Comparison of ENCODE assay signal across 26 cellular contexts in genomic region chrX:148538582-148538981, GRCh38. TPM values are rescaled to one million over a fixed set of nuclear protein-coding genes. Genes with fewer than 3 reads are reported as not detected.
A peak's percentile ranks its signal among the peaks of the same experiment; 100 is the strongest.
DNase-seq lines count a peak whose midpoint lies in the region; ATAC-seq, FAIRE-seq and TF ChIP-seq lines count a peak whose summit lies in the region.
"Had no signal": no experiment of that assay in that cellular context is flagged by ENCODE, and none has a peak within 500 bp of the region (broad histone marks: within the 10 kb centered on the region; RNA-seq: fewer than 3 reads in every experiment).

No MANE protein-coding gene starts in this region.

- in situ Hi-C loops in K562 (cut with MboI): no loop called here

- POLR2A ChIA-PET in OCI-LY7 (lab: Charles Lee) (interaction anchor here (0.5 to 9.5 kb wide), 13 partner anchors 8 to 622 kb away, joined by 3 to 163 read pairs (median 3); partner anchors contain the start of gene AFF2), K562 (lab: Yijun Ruan, JAX) (no interaction called here)

- H3K9me2 ChIP-seq in Karpas-422 (replicated peaks; ENCODE audit: insufficient read depth, low read length) (no peaks in the 10 kb centered on the region), OCI-LY7 (ENCODE audit: insufficient read depth, low read length) (no peaks in the 10 kb centered on the region)

- H3K36me3 ChIP-seq in Karpas-422 (ENCODE audit: insufficient read depth, low read length): no peaks in the 10 kb centered on the region
- H3K36me3 ChIP-seq in OCI-LY7 (ENCODE audit: insufficient read depth, low read length): peaks cover 16% of the 10 kb centered on the region
- no peaks in the 10 kb centered on the region for H3K36me3 ChIP-seq in K562 (ENCODE audit: control insufficient read depth, insufficient read depth, low read length)

- ATAC-seq in K562 (no peak), GM19397 (IDR thresholded peaks at IDR 0.05; ENCODE audit: unreplicated experiment) (no peak)
- ATAC-seq: A549; CD8-positive, alpha-beta T cell; GM12878 had no signal

- H3K27ac ChIP-seq in Karpas-422 (ENCODE audit: low read length) (peak overlapping the region; percentile 97), OCI-LY7 (ENCODE audit: low read depth, low read length, poor library complexity, severe bottlenecking) (peak overlapping the region; percentile 96), K562 (ENCODE audit: extremely low read depth, low read depth, low read length) (no peak overlapping the region)
- H3K27ac ChIP-seq: 22Rv1; A549; BLaER1 treated with 17β-estradiol and CSF1 and Interleukin-3, amounts not matched to agents 10 nM and 100 nM; C4-2B had no signal

- FAIRE-seq in D721Med (lab: Jason Lieb, UNC): peak; percentile 16
- no peak for FAIRE-seq in K562 (lab: Jason Lieb, UNC)
- FAIRE-seq: G401.6, GM12878, GM12892, GM18507 had no signal

- H3K27me3 ChIP-seq in Karpas-422 (ENCODE audit: low read length) (no peaks in the 10 kb centered on the region), K562 (ENCODE audit: control insufficient read depth in 2 of 2, insufficient read depth in 2 of 2, low read length in 2 of 2) (no peaks in the 10 kb centered on the region)
- H3K27me3 ChIP-seq: BLaER1 treated with 17β-estradiol and CSF1 and Interleukin-3, amounts not matched to agents 10 nM and 100 nM had no signal

- no TSS peak for BruUV-seq in OCI-LY7 (replicated peaks; lab: Mats Ljungman, UMichigan)
- no TSS peak for BruUV-seq in K562 (replicated peaks; lab: Mats Ljungman, UMichigan)

- no peak overlapping the region for H2AFZ ChIP-seq in Karpas-422 (ENCODE audit: low read length)
- H2AFZ ChIP-seq in OCI-LY7 (ENCODE audit: low read length): no peak overlapping the region
- no peak overlapping the region for H2AFZ ChIP-seq in K562 (ENCODE audit: low read depth, low read length)

- H3K9me1 ChIP-seq in K562 (ENCODE audit: control insufficient read depth, insufficient read depth, low read length): no peaks in the 10 kb centered on the region

- H3K4me3 ChIP-seq in Karpas-422 (ENCODE audit: low read length) (peak overlapping the region; percentile 15), OCI-LY7 (ENCODE audit: low read depth, low read length, poor library complexity, severe bottlenecking) (peak overlapping the region; percentile 49), K562 (no peak overlapping the region)
- H3K4me3 ChIP-seq: A549; BLaER1 treated with 17β-estradiol and CSF1 and Interleukin-3, amounts not matched to agents 10 nM and 100 nM; GM12878 had no signal

- TF ChIP-seq POLR2A in K562 (conservative IDR thresholded peaks at IDR 0.05): no peak

- peak overlapping the region; percentile 83 for H3K4me2 ChIP-seq in Karpas-422 (ENCODE audit: low read depth, low read length, poor library complexity, severe bottlenecking)
- peak overlapping the region; percentile 85 for H3K4me2 ChIP-seq in OCI-LY7 (ENCODE audit: low read length)
- H3K4me2 ChIP-seq in K562 (ENCODE audit: insufficient read depth, low read length): no peak overlapping the region
- H3K4me2 ChIP-seq: A549 had no signal

- no peak for DNase-seq in D721Med (ENCODE audit: insufficient read length, low spot score)
- peak; percentile 86 for DNase-seq in Karpas-422
- DNase-seq in OCI-LY7 (ENCODE audit: low spot score): no peak
- DNase-seq in K562 (ENCODE audit: extremely low read depth in 1 of 4, low spot score in 3 of 4): no peak
- no peak for DNase-seq in NCI-H82 (lab: John Stamatoyannopoulos, UW)
- no peak for DNase-seq in GDM1 (lab: John Stamatoyannopoulos, UW)
- DNase-seq: AML-193; Caco-2; Calu3; CD4-positive, alpha-beta T cell; CD8-positive, alpha-beta T cell; DMS 273 treated with DMSO at 0.1 percent for 48 hours; DMS153; DMS53; DMS79; DND-41 had no signal

- peak overlapping the region; percentile 69 for H3K9ac ChIP-seq in Karpas-422 (ENCODE audit: low read length)
- H3K9ac ChIP-seq in K562 (ENCODE audit: insufficient read depth in 1 of 2, low read depth in 2 of 2, low read length in 2 of 2): no peak overlapping the region
- H3K9ac ChIP-seq: BLaER1 treated with 17β-estradiol and CSF1 and Interleukin-3, amounts not matched to agents 10 nM and 100 nM had no signal

- no peak for TF ChIP-seq EP300 in K562 (IDR thresholded peaks at IDR 0.05; ENCODE audit: low read length)

- TF ChIP-seq CTCF in D721Med (IDR thresholded peaks at IDR 0.05; ENCODE audit: insufficient read depth, missing control alignments) (no peak), OCI-LY7 (conservative IDR thresholded peaks at IDR 0.05; ENCODE audit: low read length) (no peak), K562 (IDR thresholded peaks at IDR 0.05 in 2 of 3, conservative IDR thresholded peaks at IDR 0.05 in 1 of 3; ENCODE audit: insufficient read depth in 2 of 3, low read depth in 1 of 3, low read length in 3 of 3) (no peak)

- H4K20me1 ChIP-seq in Karpas-422 (ENCODE audit: insufficient read depth, low read depth, low read length) (no peaks in the 10 kb centered on the region), OCI-LY7 (ENCODE audit: insufficient read depth, low read length) (peaks cover 5% of the 10 kb centered on the region; the same call in 1 of the 2 replicates), K562 (replicated peaks; ENCODE audit: control insufficient read depth, insufficient read depth, low read length) (no peaks in the 10 kb centered on the region)

- CTCF ChIA-PET in OCI-LY7 (lab: Charles Lee; ENCODE audit: unreplicated experiment) (no interaction called here), K562 (lab: Yijun Ruan, JAX; ENCODE audit: low intra/inter-chr PET ratio) (no interaction called here)

- H3K79me2 ChIP-seq in Karpas-422 (ENCODE audit: low read length): peaks cover 60% of the 10 kb centered on the region
- peaks cover 88% of the 10 kb centered on the region for H3K79me2 ChIP-seq in OCI-LY7 (ENCODE audit: insufficient read depth, low read depth, low read length)
- no peaks in the 10 kb centered on the region for H3K79me2 ChIP-seq in K562 (ENCODE audit: control insufficient read depth, insufficient read depth, low read length)

- WGBS in K562 (ENCODE audit: insufficient coverage, low coverage, missing lambda C conversion rate): 8% methylated on average over 2 of the region's 2 CpGs

- no peak for TF ChIP-seq RAD21 in K562 (CRISPR knock-in tag; conservative IDR thresholded peaks at IDR 0.05 in 1 of 2, IDR thresholded peaks at IDR 0.05 in 1 of 2)

- intact Hi-C loops in OCI-LY7 (cut with micrococcal nuclease; ENCODE audit: unreplicated experiment) (no loop called here), K562 (cut with micrococcal nuclease) (no loop called here)

- peaks cover 97% of the 10 kb centered on the region for H3K4me1 ChIP-seq in Karpas-422 (ENCODE audit: low read length)
- peaks cover 96% of the 10 kb centered on the region for H3K4me1 ChIP-seq in OCI-LY7 (ENCODE audit: insufficient read depth, low read length, poor library complexity, severe bottlenecking)
- peaks cover 0 to 3% of the 10 kb centered on the region in 2 experiments; a peak in 3 of 5 replicates for H3K4me1 ChIP-seq in K562 (replicated peaks in 1 of 2; ENCODE audit: control insufficient read depth in 2 of 2, insufficient read depth in 2 of 2, low read length in 2 of 2)
- H3K4me1 ChIP-seq: A549 had no signal

- H3K9me3 ChIP-seq in Karpas-422 (ENCODE audit: low read length) (no peaks in the 10 kb centered on the region), OCI-LY7 (ENCODE audit: low read length) (no peaks in the 10 kb centered on the region), K562 (replicated peaks; ENCODE audit: control insufficient read depth, insufficient read depth, low read depth, low read length) (no peaks in the 10 kb centered on the region)
- H3K9me3 ChIP-seq: A549, Caco-2 had no signal

TF ChIP-seq in K562, 482 proteins besides CTCF, POLR2A, EP300 and RAD21:
- peak; percentile 80 for TF ChIP-seq RBM25 (IDR thresholded peaks at IDR 0.05; ENCODE audit: low read depth, low read length, severe bottlenecking)
- TF ChIP-seq PHTF2 (CRISPR knock-in tag; IDR thresholded peaks at IDR 0.05): no peak
- 0 out of 2 replicates have a peak, but pooled peaks have one; percentile 52 for TF ChIP-seq BCOR (IDR thresholded peaks at IDR 0.05)
- TF ChIP-seq, protein P1, sequence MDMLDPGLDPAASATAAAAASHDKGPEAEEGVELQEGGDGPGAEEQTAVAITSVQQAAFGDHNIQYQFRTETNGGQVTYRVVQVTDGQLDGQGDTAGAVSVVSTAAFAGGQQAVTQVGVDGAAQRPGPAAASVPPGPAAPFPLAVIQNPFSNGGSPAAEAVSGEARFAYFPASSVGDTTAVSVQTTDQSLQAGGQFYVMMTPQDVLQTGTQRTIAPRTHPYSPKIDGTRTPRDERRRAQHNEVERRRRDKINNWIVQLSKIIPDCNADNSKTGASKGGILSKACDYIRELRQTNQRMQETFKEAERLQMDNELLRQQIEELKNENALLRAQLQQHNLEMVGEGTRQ (CRISPR knock-in tag; IDR thresholded peaks at IDR 0.05): no peak
- peak in 1 of 2 experiments; percentile 22; a peak in 1 of 4 replicates for TF ChIP-seq KDM1A (IDR thresholded peaks at IDR 0.05)

RNA-seq across cellular contexts. Expression of gene AFF2, which starts 38.2 kb away (rescaled TPM):
- 80.7 and 231 TPM in 2 replicates for total RNA-seq in Karpas-422 (2014; rRNA removed; shearing (Covaris generic); ENCODE audit: low replicate concordance)
- 74.1 and 102 TPM in 2 replicates for total RNA-seq in OCI-LY7 (2014; rRNA removed; shearing (Covaris generic))
- total RNA-seq in OCI-LY7 (2022) (106 and 127 TPM in 2 replicates), K562 (2014; rRNA removed) (0.05 and 0.08 TPM in 2 replicates), K562 (2014; rRNA removed; fragmentation: Illumina TruSeq; extraction: Trizol) (0.03 and 0.11 TPM in 2 replicates), K562 (2015; rRNA removed; fragmentation: Illumina TruSeq; extraction: Trizol) (0.04 and 0.11 TPM in 2 replicates), K562 (2021) (0.07 and 0.09 TPM in 2 replicates)
- 0.18 and 0.46 TPM in 2 replicates for total RNA-seq in K562 (2011; cell fraction: chromatin; rRNA removed; ENCODE audit: low replicate concordance)
- total RNA-seq in K562 (2011; cell fraction: nucleolus; rRNA removed): 0.17 TPM in 1 of 2 replicates, not detected in the other
- total RNA-seq in K562 (2011; cell fraction: nucleoplasm; rRNA removed): 0.15 TPM in 1 of 2 replicates, not detected in the other
- polyA plus RNA-seq in K562 (2011; rRNA removed) (0.06 TPM in 1 of 2 replicates, not detected in the other), K562 (2014; fragmentation: Illumina TruSeq; extraction: Trizol) (0.09 and 0.14 TPM in 2 replicates), K562 (2014; fragmentation: Nextera tagmentation; extraction: Ambion mirVana) (under 1 TPM; 0.01 to 0.07 TPM), K562 (2014; rRNA removed) (0.04 and 0.20 TPM in 2 replicates)
- 0.01 and 0.04 TPM in 2 replicates for polyA plus RNA-seq in K562 (2011; cell fraction: cytosol; rRNA removed)
- polyA plus RNA-seq in K562 (2011; cell fraction: nucleus; rRNA removed): 0.04 TPM in 1 of 2 replicates, not detected in the other
- 0.14 and 0.21 TPM in 2 replicates for polyA plus RNA-seq in K562 (2012)
- polyA minus RNA-seq in K562 (2011; rRNA and poly(A)+ RNA removed): 0.12 and 0.35 TPM in 2 replicates
- not detected in 2 replicates for polyA minus RNA-seq in K562 (2011; cell fraction: cytosol; rRNA and poly(A)+ RNA removed)
- under 0.01 TPM in 1 of 2 replicates, not detected in the other for polyA minus RNA-seq in K562 (2011; cell fraction: nucleus; rRNA and poly(A)+ RNA removed)
- total RNA-seq: GM12878 had no signal
- polyA plus RNA-seq: BJ had no signal

Comparison
In these comparisons a context has a peak if more than half of its experiments do, and no peak if none do; other contexts are left out.
1. RNA of gene AFF2, which starts 38.2 kb away (total RNA-seq): 80.7 to 231 TPM in Karpas-422 and 74.1 to 127 TPM in OCI-LY7; 0.03 to 0.46 TPM in K562; every median in the first group is over 10 times any median in the second.